16 cellular contexts compared by ENCODE assay signal in genomic region chr6:101259446-101259845, GRCh38.
DNase-seq lines count a peak whose midpoint lies in the region; ATAC-seq and TF ChIP-seq lines count a peak whose summit lies in the region.
"Had no signal": no experiment of that assay in that cellular context is flagged by ENCODE, and none has a peak within 500 bp of the region (broad histone marks: within the 10 kb centered on the region; RNA-seq: fewer than 3 reads in every experiment).

No MANE protein-coding gene starts in this region.

- no peak overlapping the region for H3K4me2 ChIP-seq in PC-3 (ENCODE audit: low read length)
- H3K4me2 ChIP-seq: BLaER1 treated with 17β-estradiol and CSF1 and Interleukin-3, amounts not matched to agents 10 nM and 100 nM had no signal

- no peaks in the 10 kb centered on the region for H3K9me2 ChIP-seq in PC-3 (replicated peaks; ENCODE audit: low read length)

- H4K20me1 ChIP-seq in PC-3 (ENCODE audit: low read length) = no peaks in the 10 kb centered on the region
- H4K20me1 ChIP-seq: BLaER1 treated with 17β-estradiol and CSF1 and Interleukin-3, amounts not matched to agents 10 nM and 100 nM had no signal

- DNase-seq in EL = peak; percentile 1
- DNase-seq in HT1080 (ENCODE audit: low read depth) = peak; percentile 55
- peak; percentile 45 for DNase-seq in PC-3
- DNase-seq in foreskin keratinocyte = peak in 1 of 2 donors; percentile 27
- DNase-seq in cortex of kidney (lab: John Stamatoyannopoulos, UW) = no peak
- no peak for DNase-seq in left lung
- no peak for DNase-seq in HuH-7.5 (ENCODE audit: low spot score)
- DNase-seq: CD8-positive, alpha-beta T cell; DMS 273 treated with DMSO at 0.1 percent for 48 hours; DMS53; H9; KBM-7 had no signal

- no TSS peak for BruUV-seq in PC-3 (replicated peaks; lab: Mats Ljungman, UMichigan)

- H3K27ac ChIP-seq in PC-3 (ENCODE audit: low read length) (no peak overlapping the region), foreskin keratinocyte (no peak overlapping the region), left lung (no peak overlapping the region)
- H3K27ac ChIP-seq: BLaER1 treated with 17β-estradiol and CSF1 and Interleukin-3, amounts not matched to agents 10 nM and 100 nM; HL-60 had no signal

- H3K4me1 ChIP-seq in PC-3 (ENCODE audit: insufficient read depth, low read length) (no peaks in the 10 kb centered on the region; the same call in 1 of the 2 replicates), foreskin keratinocyte (no peaks in the 10 kb centered on the region), left lung (no peaks in the 10 kb centered on the region)
- H3K4me1 ChIP-seq: BLaER1 treated with 17β-estradiol and CSF1 and Interleukin-3, amounts not matched to agents 10 nM and 100 nM had no signal

- no peaks in the 10 kb centered on the region for H3K36me3 ChIP-seq in PC-3 (ENCODE audit: low read depth, low read length)
- H3K36me3 ChIP-seq in left lung = no peaks in the 10 kb centered on the region
- H3K36me3 ChIP-seq: BLaER1 treated with 17β-estradiol and CSF1 and Interleukin-3, amounts not matched to agents 10 nM and 100 nM had no signal

- TF ChIP-seq CTCF in PC-3 (conservative IDR thresholded peaks at IDR 0.05; ENCODE audit: low read depth, low read length) (no peak), foreskin keratinocyte (conservative IDR thresholded peaks at IDR 0.05) (no peak), left lung (IDR thresholded peaks at IDR 0.05) (no peak)

- H3K9me3 ChIP-seq in PC-3 (ENCODE audit: low read length) = no peaks in the 10 kb centered on the region
- H3K9me3 ChIP-seq in left lung = peaks cover 0 to 27% of the 10 kb centered on the region in 2 donors

- no peak for ATAC-seq in PC-3
- ATAC-seq in foreskin keratinocyte = peak; percentile 41
- ATAC-seq in left lung = no peak
- ATAC-seq in HG03196 (IDR thresholded peaks at IDR 0.05; ENCODE audit: unreplicated experiment) = no peak
- ATAC-seq: CD8-positive, alpha-beta T cell; GM12878 had no signal

- H2AFZ ChIP-seq in PC-3 (ENCODE audit: low read length) = no peak overlapping the region

- CTCF ChIA-PET in PC-3 (lab: Charles Lee) = no interaction called here

- intact Hi-C loops in PC-3 (cut with micrococcal nuclease) = no loop called here
- intact Hi-C loops in left lung (cut with DNase I) = no loop called here

- H3K79me2 ChIP-seq in PC-3 (ENCODE audit: low read length) = no peaks in the 10 kb centered on the region

- no peak overlapping the region for H3K4me3 ChIP-seq in PC-3 (ENCODE audit: low read length)
- H3K4me3 ChIP-seq in left lung = no peak overlapping the region
- H3K4me3 ChIP-seq: BLaER1 treated with 17β-estradiol and CSF1 and Interleukin-3, amounts not matched to agents 10 nM and 100 nM; GM12878 had no signal

- no peaks in the 10 kb centered on the region for H3K27me3 ChIP-seq in PC-3 (ENCODE audit: low read length)
- H3K27me3 ChIP-seq in foreskin keratinocyte = no peaks in the 10 kb centered on the region
- no peaks in the 10 kb centered on the region for H3K27me3 ChIP-seq in left lung
- H3K27me3 ChIP-seq: BLaER1 treated with 17β-estradiol and CSF1 and Interleukin-3, amounts not matched to agents 10 nM and 100 nM had no signal

- H3K9ac ChIP-seq in PC-3 (ENCODE audit: low read length) = no peak overlapping the region
- H3K9ac ChIP-seq: BLaER1 treated with 17β-estradiol and CSF1 and Interleukin-3, amounts not matched to agents 10 nM and 100 nM had no signal

- no peaks in the 10 kb centered on the region for H3F3A ChIP-seq in PC-3 (ENCODE audit: low read length, unreplicated experiment)

- POLR2A ChIA-PET in PC-3 (lab: Charles Lee; ENCODE audit: unreplicated experiment) = no interaction called here

Comparison
In these comparisons a context has a peak if more than half of its experiments do, and no peak if none do; other contexts are left out.
1. DNase-seq: peak in EL (single experiment), HT1080 (single experiment) and PC-3 (single experiment); none in cortex of kidney (single experiment), left lung (0 of 2) and HuH-7.5 (single experiment).